ENCODE assay signal across 17 cellular contexts in the genomic region with DNA sequence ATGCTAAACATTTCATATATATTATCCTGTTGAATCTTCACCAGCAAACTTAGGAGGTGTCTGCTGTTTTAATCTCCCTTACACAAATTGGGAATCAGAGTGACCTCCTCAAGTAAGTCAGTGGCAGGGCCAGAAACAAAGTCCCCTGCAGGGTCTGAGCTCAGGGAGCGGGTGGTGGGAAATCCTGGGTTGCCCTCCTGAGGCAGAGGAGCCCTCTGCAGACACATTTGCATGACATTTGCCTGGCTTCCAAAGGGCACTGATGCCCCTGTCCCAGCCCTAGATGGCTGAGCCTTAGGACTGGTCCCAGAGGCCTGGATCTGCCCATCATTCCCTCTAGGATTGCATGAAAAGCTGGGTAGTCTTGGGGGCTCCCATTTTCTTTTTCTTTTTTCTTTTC. TPM values are rescaled to one million over a fixed set of nuclear protein-coding genes. Genes with fewer than 3 reads are reported as not detected.
DNase-seq lines count a peak whose midpoint lies in the region; ATAC-seq and TF ChIP-seq lines count a peak whose summit lies in the region.
"Had no signal": no experiment of that assay in that cellular context is flagged by ENCODE, and none has a peak within 500 bp of the region (broad histone marks: within the 10 kb centered on the region; RNA-seq: fewer than 3 reads in every experiment).

No MANE protein-coding gene starts in this region.

- H3K27me3 ChIP-seq in left ventricle myocardium inferior (ENCODE audit: low read depth): no peaks in the 10 kb centered on the region
- H3K27me3 ChIP-seq in spleen (replicated peaks in 1 of 7): no peaks in the 10 kb centered on the region

- TF ChIP-seq CTCF in left ventricle myocardium inferior (IDR thresholded peaks at IDR 0.05; ENCODE audit: borderline replicate concordance) (no peak), spleen (IDR thresholded peaks at IDR 0.05 in 8 of 11, conservative IDR thresholded peaks at IDR 0.05 in 3 of 11) (no peak)

- H3K27me3 Mint-ChIP-seq in T-helper 17 cell: no peaks in the 10 kb centered on the region
- H3K27me3 Mint-ChIP-seq in stimulated activated naive B cell treated with anti-CD40 and anti-IgM and Interleukin-4, amounts not matched to agents 10 μg/mL and 1 μg/mL and 100 μg/mL, for 72 hours: peaks cover 5 to 21% of the 10 kb centered on the region in 2 donors
- H3K27me3 Mint-ChIP-seq: CD4-positive, alpha-beta memory T cell had no signal

- H3K4me1 Mint-ChIP-seq in T-helper 17 cell: no peaks in the 10 kb centered on the region
- H3K4me1 Mint-ChIP-seq in stimulated activated naive B cell treated with anti-CD40 and anti-IgM and Interleukin-4, amounts not matched to agents 10 μg/mL and 1 μg/mL and 100 μg/mL, for 72 hours: no peaks in the 10 kb centered on the region
- H3K4me1 Mint-ChIP-seq: CD14-positive monocyte; CD4-positive, alpha-beta memory T cell had no signal

- 87 to 100% (median 88%) methylated on average over 1 of the region's 1 CpG for WGBS in spleen, 5 donors

- no peaks in the 10 kb centered on the region for H3K36me3 ChIP-seq in left ventricle myocardium inferior
- H3K36me3 ChIP-seq in spleen: no peaks in the 10 kb centered on the region

- H3K27ac Mint-ChIP-seq in T-helper 17 cell: peak overlapping the region; percentile 82
- no peak overlapping the region for H3K27ac Mint-ChIP-seq in stimulated activated naive B cell treated with anti-CD40 and anti-IgM and Interleukin-4, amounts not matched to agents 10 μg/mL and 1 μg/mL and 100 μg/mL, for 72 hours
- H3K27ac Mint-ChIP-seq: CD14-positive monocyte, H9 had no signal

- H3K4me3 ChIP-seq in left ventricle myocardium inferior: no peak overlapping the region
- no peak overlapping the region for H3K4me3 ChIP-seq in spleen
- H3K4me3 ChIP-seq: A549 had no signal

- no peaks in the 10 kb centered on the region for H3K36me3 Mint-ChIP-seq in T-helper 17 cell (ENCODE audit: low read depth)
- no peaks in the 10 kb centered on the region for H3K36me3 Mint-ChIP-seq in stimulated activated naive B cell treated with anti-CD40 and anti-IgM and Interleukin-4, amounts not matched to agents 10 μg/mL and 1 μg/mL and 100 μg/mL, for 72 hours
- H3K36me3 Mint-ChIP-seq: CD14-positive monocyte; CD4-positive, alpha-beta memory T cell had no signal

- H3K27ac ChIP-seq in left ventricle myocardium inferior (replicated peaks): peak overlapping the region; percentile 93
- H3K27ac ChIP-seq in spleen: no peak overlapping the region
- H3K27ac ChIP-seq: A549 had no signal

- intact Hi-C loops in left ventricle myocardium inferior (cut with micrococcal nuclease) (no loop called here), Right ventricle myocardium superior (cut with DNase I) (no loop called here), spleen (cut with DNase I; ENCODE audit: low total_unique reads) (no loop called here)

- H3K9me3 ChIP-seq in left ventricle myocardium inferior (replicated peaks): no peaks in the 10 kb centered on the region
- no peaks in the 10 kb centered on the region for H3K9me3 ChIP-seq in T-helper 17 cell (ENCODE audit: control insufficient read depth, low read length, poor library complexity, severe bottlenecking)
- no peaks in the 10 kb centered on the region for H3K9me3 ChIP-seq in spleen
- H3K9me3 ChIP-seq: A549 had no signal

- H3K4me1 ChIP-seq in left ventricle myocardium inferior: peaks cover 58% of the 10 kb centered on the region
- peaks cover 0 to 15% (median 0%) of the 10 kb centered on the region in 6 donors for H3K4me1 ChIP-seq in spleen

- TF ChIP-seq POLR2A in spleen (IDR thresholded peaks at IDR 0.05): no peak

- no peaks in the 10 kb centered on the region for H3K9me3 Mint-ChIP-seq in stimulated activated naive B cell treated with anti-CD40 and anti-IgM and Interleukin-4, amounts not matched to agents 10 μg/mL and 1 μg/mL and 100 μg/mL, for 72 hours
- H3K9me3 Mint-ChIP-seq: CD14-positive monocyte; CD4-positive, alpha-beta memory T cell; H9 had no signal

- ATAC-seq in Right ventricle myocardium superior (ENCODE audit: poor library complexity) (no peak), T-helper 17 cell (no peak)
- ATAC-seq in stimulated activated naive B cell treated with anti-CD40 and anti-IgM and Interleukin-4, amounts not matched to agents 10 μg/mL and 1 μg/mL and 100 μg/mL, for 72 hours (replicated peaks): no peak
- ATAC-seq: A549, HepG2 had no signal

- DNase-seq in NCI-H526 (lab: John Stamatoyannopoulos, UW): peak; percentile 11 to 82
- DNase-seq in NCI-H526 treated with DMSO at 0.1 percent for 48 hours (lab: John Stamatoyannopoulos, UW): no peak
- DNase-seq in left ventricle myocardium inferior: no peak
- DNase-seq in Right ventricle myocardium superior: no peak
- DNase-seq in T-helper 17 cell: no peak
- peak; percentile 17 for DNase-seq in spleen
- DNase-seq in stimulated activated naive B cell treated with anti-CD40 and anti-IgM and Interleukin-4, amounts not matched to agents 10 μg/mL and 1 μg/mL and 100 μg/mL, for 72 hours: no peak
- DNase-seq: AML-193; CD4-positive, alpha-beta memory T cell; DMS153; DMS79; GDM1; GOT3; H9 had no signal

- H3K4me3 Mint-ChIP-seq in T-helper 17 cell: no peak overlapping the region
- no peak overlapping the region for H3K4me3 Mint-ChIP-seq in stimulated activated naive B cell treated with anti-CD40 and anti-IgM and Interleukin-4, amounts not matched to agents 10 μg/mL and 1 μg/mL and 100 μg/mL, for 72 hours
- H3K4me3 Mint-ChIP-seq: CD14-positive monocyte; CD4-positive, alpha-beta memory T cell; H9 had no signal

RNA-seq across cellular contexts. Expression of gene INPP5J, which starts 2.1 kb away (rescaled TPM):
- total RNA-seq in left ventricle myocardium inferior: 20.7 TPM
- total RNA-seq in Right ventricle myocardium superior: 15.4 TPM
- total RNA-seq in T-helper 17 cell: under 1 TPM in 1 of 2 donors, not detected in 1; 0.25 TPM
- total RNA-seq in spleen: under 1 TPM in 5 of 7 donors, not detected in 2; 0.23 to 0.87 (median 0.60) TPM
- polyA plus RNA-seq in spleen: under 1 TPM; 0.14 to 0.51 (median 0.33) TPM
- polyA plus RNA-seq: CD14-positive monocyte; CD4-positive, alpha-beta memory T cell had no signal

RNA-seq across cellular contexts. Expression of gene SELENOM, which starts 13.3 kb away (rescaled TPM):
- 51.5 TPM for total RNA-seq in left ventricle myocardium inferior
- total RNA-seq in Right ventricle myocardium superior: 43.4 TPM
- 10 to 100 TPM; 33.2 to 54.8 TPM for total RNA-seq in T-helper 17 cell
- 10 to 100 TPM; 47.0 to 74.4 (median 66.7) TPM for total RNA-seq in spleen
- polyA plus RNA-seq in spleen: 100 to 1,000 TPM; 119 to 151 (median 138) TPM

RNA-seq across cellular contexts. Expression of gene PLA2G3, which starts 19.7 kb away (rescaled TPM):
- total RNA-seq in left ventricle myocardium inferior (not detected), Right ventricle myocardium superior (not detected), T-helper 17 cell (not detected), spleen (not detected)
- not detected for polyA plus RNA-seq in spleen
- total RNA-seq: CD4-positive, alpha-beta memory T cell had no signal
- polyA plus RNA-seq: A549; CD14-positive monocyte; CD4-positive, alpha-beta memory T cell had no signal

RNA-seq across cellular contexts. Expression of gene RNF185, which starts 39.3 kb away (rescaled TPM):
- 19.2 TPM for total RNA-seq in left ventricle myocardium inferior
- total RNA-seq in Right ventricle myocardium superior: 17.7 TPM
- total RNA-seq in T-helper 17 cell: 10 to 100 TPM; 10.5 to 11.2 TPM
- 10 to 100 TPM; 22.6 to 28.5 (median 25.7) TPM for total RNA-seq in spleen
- polyA plus RNA-seq in spleen: 10 to 100 TPM; 12.4 to 19.3 (median 12.5) TPM

RNA-seq across cellular contexts. Expression of gene SMTN, which starts 39.5 kb away (rescaled TPM):
- total RNA-seq in left ventricle myocardium inferior (245 TPM), Right ventricle myocardium superior (256 TPM), T-helper 17 cell (1 to 10 TPM; 1.8 to 4.9 TPM), spleen (100 to 1,000 TPM; 124 to 230 (median 159) TPM)
- 10 to 100 TPM; 21.2 to 88.9 (median 47.0) TPM for polyA plus RNA-seq in spleen

Comparison
In these comparisons a context has a peak if more than half of its experiments do, and no peak if none do; other contexts are left out.
1. DNase-seq: peak in NCI-H526 (2 of 2) and spleen (single experiment); none in NCI-H526 treated with DMSO at 0.1 percent for 48 hours (single experiment), left ventricle myocardium inferior (single experiment), Right ventricle myocardium superior (single experiment), T-helper 17 cell (0 of 3) and stimulated activated naive B cell treated with anti-CD40 and anti-IgM and Interleukin-4, amounts not matched to agents 10 μg/mL and 1 μg/mL and 100 μg/mL, for 72 hours (single experiment).